In genomic region chr19:11506101-11506555, GRCh38 we compare ENCODE assay signal across 8 cellular contexts. TPM values are rescaled to one million over a fixed set of nuclear protein-coding genes. Genes with fewer than 3 reads are reported as not detected.
DNase-seq lines count a peak whose midpoint lies in the region; ATAC-seq and TF ChIP-seq lines count a peak whose summit lies in the region.

No MANE protein-coding gene starts in this region.

- peak overlapping the region; percentile 74; the same call in 1 of the 2 replicates for H3K27ac ChIP-seq in MM.1S (ENCODE audit: low read length)
- peak overlapping the region; percentile 97 for H3K27ac ChIP-seq in duodenal mucosa (ENCODE audit: low read depth, low read length)

- no peaks in the 10 kb centered on the region for H3K36me3 ChIP-seq in MM.1S (replicated peaks; ENCODE audit: insufficient read depth, low read length)
- peaks cover 2 to 5% of the 10 kb centered on the region in 2 donors for H3K36me3 ChIP-seq in duodenal mucosa (ENCODE audit: control insufficient read depth in 1 of 2, insufficient read depth in 2 of 2, low read length in 2 of 2)

- peak overlapping the region; percentile 90 for H3K9ac ChIP-seq in MM.1S (ENCODE audit: low read length)
- H3K9ac ChIP-seq in duodenal mucosa (ENCODE audit: low read depth in 1 of 2, low read length in 2 of 2), result peak overlapping the region; percentile 63 to 75

- peaks cover 0 to 2% (median 0%) of the 10 kb centered on the region in 5 donors for H3K27me3 Mint-ChIP-seq in naive thymus-derived CD8-positive, alpha-beta T cell

- no peaks in the 10 kb centered on the region for H3K9me3 ChIP-seq in MM.1S (replicated peaks; ENCODE audit: insufficient read depth, low read length)
- H3K9me3 ChIP-seq in duodenal mucosa (ENCODE audit: control insufficient read depth in 1 of 2, low read length in 2 of 2), result no peaks in the 10 kb centered on the region

- no peaks in the 10 kb centered on the region for H3K27me3 ChIP-seq in MM.1S (replicated peaks; ENCODE audit: insufficient read depth, low read length)
- H3K27me3 ChIP-seq in duodenal mucosa (ENCODE audit: control insufficient read depth in 1 of 2, insufficient read depth in 2 of 2, low read length in 2 of 2), result no peaks in the 10 kb centered on the region

- peak overlapping the region; percentile 87 to 99 (median 90) for H3K4me3 Mint-ChIP-seq in naive thymus-derived CD8-positive, alpha-beta T cell

- peak overlapping the region; percentile 100 for H3K4me2 ChIP-seq in MM.1S (ENCODE audit: low read depth, low read length)

- H3K36me3 Mint-ChIP-seq in naive thymus-derived CD8-positive, alpha-beta T cell, result peaks cover 0 to 12% (median 0%) of the 10 kb centered on the region in 3 donors

- H2AFZ ChIP-seq in MM.1S (ENCODE audit: low read length), result peak overlapping the region; percentile 76

- no peaks in the 10 kb centered on the region for H3K9me2 ChIP-seq in MM.1S (replicated peaks; ENCODE audit: insufficient read depth, low read length)

- no peaks in the 10 kb centered on the region for H3K9me3 Mint-ChIP-seq in naive thymus-derived CD8-positive, alpha-beta T cell

- DNase-seq in GM12864 (ENCODE audit: low read depth) (no peak), H4 (ENCODE audit: low spot score) (peak; percentile 2), MM.1S (no peak), NCI-H1694 treated with DMSO at 0.1 percent for 48 hours (lab: John Stamatoyannopoulos, UW) (no peak), GM03348 (ENCODE audit: low spot score) (no peak), NCI-H524 treated with DMSO at 0.1 percent for 48 hours (lab: John Stamatoyannopoulos, UW) (no peak)
- DNase-seq in naive thymus-derived CD8-positive, alpha-beta T cell, result no peak

- no peaks in the 10 kb centered on the region for H4K20me1 ChIP-seq in MM.1S (ENCODE audit: insufficient read depth, low read length)

- ATAC-seq in naive thymus-derived CD8-positive, alpha-beta T cell, result peak in 1 of 2 donors; percentile 25

- 0 out of 2 replicates have a peak, but pooled peaks cover 5% of the 10 kb centered on the region for H3F3A ChIP-seq in MM.1S (ENCODE audit: insufficient read depth, low read length)

- TF ChIP-seq CTCF in GM12864 (IDR thresholded peaks at IDR 0.05; ENCODE audit: low read depth, low read length, missing control alignments) (no peak), MM.1S (IDR thresholded peaks at IDR 0.05; ENCODE audit: low read length) (no peak)

- H3K79me2 ChIP-seq in MM.1S (ENCODE audit: low read length), result peaks cover 14% of the 10 kb centered on the region

- H3K4me1 ChIP-seq in MM.1S (ENCODE audit: low read length) (no peaks in the 10 kb centered on the region), duodenal mucosa (ENCODE audit: control insufficient read depth in 1 of 2, insufficient read depth in 2 of 2, low read length in 2 of 2) (peaks cover 8 to 10% of the 10 kb centered on the region in 2 donors)

- peaks cover 9 to 15% (median 11%) of the 10 kb centered on the region in 4 donors for H3K4me1 Mint-ChIP-seq in naive thymus-derived CD8-positive, alpha-beta T cell

- H3K4me3 ChIP-seq in GM12864 (ENCODE audit: low read depth, low read length), result peak overlapping the region; percentile 82
- H3K4me3 ChIP-seq in MM.1S (ENCODE audit: low read length), result peak overlapping the region; percentile 69
- H3K4me3 ChIP-seq in duodenal mucosa (ENCODE audit: low read depth in 1 of 2, low read length in 2 of 2), result peak overlapping the region; percentile 68 to 86

- POLR2A ChIA-PET in naive thymus-derived CD8-positive, alpha-beta T cell (lab: Charles Lee), result interaction anchor here (0.6 to 2.3 kb wide), 5 partner anchors 10 to 131 kb away, joined by 3 to 8 read pairs (median 3); partner anchors contain the start of gene SWSAP1

- H3K27ac Mint-ChIP-seq in naive thymus-derived CD8-positive, alpha-beta T cell, result peak overlapping the region in 9 of 10 donors; percentile 80 to 98 (median 97)

RNA-seq across cellular contexts. Expression of gene ZNF653, which starts 0.5 kb away (rescaled TPM):
- 4.6 and 9.8 TPM in 2 replicates for total RNA-seq in H4 (2014; rRNA removed; shearing (Covaris generic))
- 10 to 100 TPM; 15.3 to 18.1 TPM for total RNA-seq in naive thymus-derived CD8-positive, alpha-beta T cell
- 1 to 10 TPM; 1.4 to 2.9 (median 1.7) TPM for polyA plus RNA-seq in naive thymus-derived CD8-positive, alpha-beta T cell

RNA-seq across cellular contexts. Expression of gene ECSIT, which starts 22.8 kb away (rescaled TPM):
- 43.0 and 47.5 TPM in 2 replicates for total RNA-seq in H4 (2014; rRNA removed; shearing (Covaris generic))
- 10 to 100 TPM; 47.1 to 50.8 TPM for total RNA-seq in naive thymus-derived CD8-positive, alpha-beta T cell
- 10 to 100 TPM; 34.3 to 40.1 (median 35.4) TPM for polyA plus RNA-seq in naive thymus-derived CD8-positive, alpha-beta T cell

RNA-seq across cellular contexts. Expression of gene ELAVL3, which starts 25.3 kb away (rescaled TPM):
- total RNA-seq in H4 (2014; rRNA removed; shearing (Covaris generic)), result not detected in 2 replicates
- total RNA-seq in naive thymus-derived CD8-positive, alpha-beta T cell, result not detected
- not detected for polyA plus RNA-seq in naive thymus-derived CD8-positive, alpha-beta T cell

RNA-seq across cellular contexts. Expression of gene CNN1, which starts 32.5 kb away (rescaled TPM):
- total RNA-seq in H4 (2014; rRNA removed; shearing (Covaris generic)), result 0.21 and 0.25 TPM in 2 replicates
- not detected for total RNA-seq in naive thymus-derived CD8-positive, alpha-beta T cell
- polyA plus RNA-seq in naive thymus-derived CD8-positive, alpha-beta T cell, result not detected

RNA-seq across cellular contexts. Expression of gene ELOF1, which starts 52.9 kb away (rescaled TPM):
- total RNA-seq in H4 (2014; rRNA removed; shearing (Covaris generic)), result 72.7 and 85.3 TPM in 2 replicates
- 10 to 100 TPM; 41.0 to 42.8 TPM for total RNA-seq in naive thymus-derived CD8-positive, alpha-beta T cell
- polyA plus RNA-seq in naive thymus-derived CD8-positive, alpha-beta T cell, result 10 to 100 TPM; 71.4 to 91.0 (median 90.6) TPM
